ENCODE assay signal across 1 cellular context in the genomic region with DNA sequence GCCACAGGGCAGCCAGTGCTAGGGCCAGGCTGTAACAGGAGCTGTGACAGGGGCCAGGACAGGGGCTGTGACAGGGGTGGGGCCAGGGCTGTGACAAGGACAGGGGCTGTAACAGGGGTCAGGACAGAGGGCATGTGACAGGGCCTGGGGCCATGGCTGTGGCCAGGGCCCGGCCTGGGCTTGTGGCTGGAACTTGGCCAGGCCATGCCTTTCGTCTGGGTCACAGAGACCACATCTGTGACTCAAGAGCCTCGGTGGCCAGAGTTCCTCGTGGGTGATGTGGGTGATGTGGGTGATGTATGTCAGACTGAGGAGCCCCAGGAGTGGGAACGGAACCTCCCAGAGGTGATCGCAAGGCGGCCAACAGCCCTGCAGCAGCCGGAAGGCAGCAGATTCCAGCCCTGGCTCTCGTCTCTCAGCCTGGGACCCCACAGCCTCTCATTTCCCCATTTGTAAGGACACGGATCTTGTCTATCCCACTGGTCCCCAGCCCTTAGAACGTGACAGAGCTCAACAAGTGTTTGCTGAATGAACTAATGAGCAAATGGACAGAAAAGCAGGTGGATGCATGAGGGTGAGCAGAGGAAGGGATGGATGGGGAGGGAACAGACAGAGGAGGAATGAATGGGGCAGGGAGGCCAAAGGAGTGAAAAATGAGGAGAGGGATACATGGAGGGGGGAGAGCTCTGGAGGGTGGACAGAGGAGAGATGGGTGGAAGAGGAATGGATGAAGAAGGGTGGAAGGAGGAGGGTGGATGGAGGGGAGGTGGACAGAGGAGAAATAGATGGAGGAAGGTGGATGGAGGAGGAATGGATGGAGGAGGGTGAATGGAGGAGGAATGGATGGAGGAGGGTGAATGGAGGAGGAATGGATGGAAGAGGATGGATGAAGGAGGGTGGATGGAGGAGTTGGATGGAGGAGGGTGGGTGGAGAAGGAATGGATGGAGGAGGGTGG.
TF ChIP-seq lines count a peak whose summit lies in the region.

No MANE protein-coding gene starts in this region.

TF ChIP-seq in SK-N-SH, 30 proteins besides CTCF, POLR2A, EP300 and RAD21:
- TF ChIP-seq TEAD4 (IDR thresholded peaks at IDR 0.05; ENCODE audit: borderline replicate concordance, insufficient read depth) (no peak), USF1 (IDR thresholded peaks at IDR 0.05; ENCODE audit: borderline replicate concordance, low read depth) (no peak), GATA2 (CRISPR knock-in tag; IDR thresholded peaks at IDR 0.05) (no peak), POLR2AphosphoS5 (IDR thresholded peaks at IDR 0.05; ENCODE audit: low read depth, low read length) (no peak), FOSL2 (IDR thresholded peaks at IDR 0.05; ENCODE audit: borderline replicate concordance, low read depth) (no peak), FOXJ3 (CRISPR knock-in tag; IDR thresholded peaks at IDR 0.05) (no peak), TCF12 (IDR thresholded peaks at IDR 0.05) (no peak), USF2 (IDR thresholded peaks at IDR 0.05; ENCODE audit: borderline replicate concordance, low read depth, low read length) (no peak), TAF1 (IDR thresholded peaks at IDR 0.05; ENCODE audit: borderline replicate concordance, low read depth, low read length) (no peak), RFX5 (IDR thresholded peaks at IDR 0.05; ENCODE audit: low read length) (no peak), RCOR1 (IDR thresholded peaks at IDR 0.05; ENCODE audit: low read length) (no peak), ZBTB33 (IDR thresholded peaks at IDR 0.05; ENCODE audit: borderline replicate concordance, low read depth) (no peak)
- TF ChIP-seq, protein P1, sequence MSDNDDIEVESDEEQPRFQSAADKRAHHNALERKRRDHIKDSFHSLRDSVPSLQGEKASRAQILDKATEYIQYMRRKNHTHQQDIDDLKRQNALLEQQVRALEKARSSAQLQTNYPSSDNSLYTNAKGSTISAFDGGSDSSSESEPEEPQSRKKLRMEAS (IDR thresholded peaks at IDR 0.05; ENCODE audit: low read depth), result no peak
- TF ChIP-seq, protein P2, sequence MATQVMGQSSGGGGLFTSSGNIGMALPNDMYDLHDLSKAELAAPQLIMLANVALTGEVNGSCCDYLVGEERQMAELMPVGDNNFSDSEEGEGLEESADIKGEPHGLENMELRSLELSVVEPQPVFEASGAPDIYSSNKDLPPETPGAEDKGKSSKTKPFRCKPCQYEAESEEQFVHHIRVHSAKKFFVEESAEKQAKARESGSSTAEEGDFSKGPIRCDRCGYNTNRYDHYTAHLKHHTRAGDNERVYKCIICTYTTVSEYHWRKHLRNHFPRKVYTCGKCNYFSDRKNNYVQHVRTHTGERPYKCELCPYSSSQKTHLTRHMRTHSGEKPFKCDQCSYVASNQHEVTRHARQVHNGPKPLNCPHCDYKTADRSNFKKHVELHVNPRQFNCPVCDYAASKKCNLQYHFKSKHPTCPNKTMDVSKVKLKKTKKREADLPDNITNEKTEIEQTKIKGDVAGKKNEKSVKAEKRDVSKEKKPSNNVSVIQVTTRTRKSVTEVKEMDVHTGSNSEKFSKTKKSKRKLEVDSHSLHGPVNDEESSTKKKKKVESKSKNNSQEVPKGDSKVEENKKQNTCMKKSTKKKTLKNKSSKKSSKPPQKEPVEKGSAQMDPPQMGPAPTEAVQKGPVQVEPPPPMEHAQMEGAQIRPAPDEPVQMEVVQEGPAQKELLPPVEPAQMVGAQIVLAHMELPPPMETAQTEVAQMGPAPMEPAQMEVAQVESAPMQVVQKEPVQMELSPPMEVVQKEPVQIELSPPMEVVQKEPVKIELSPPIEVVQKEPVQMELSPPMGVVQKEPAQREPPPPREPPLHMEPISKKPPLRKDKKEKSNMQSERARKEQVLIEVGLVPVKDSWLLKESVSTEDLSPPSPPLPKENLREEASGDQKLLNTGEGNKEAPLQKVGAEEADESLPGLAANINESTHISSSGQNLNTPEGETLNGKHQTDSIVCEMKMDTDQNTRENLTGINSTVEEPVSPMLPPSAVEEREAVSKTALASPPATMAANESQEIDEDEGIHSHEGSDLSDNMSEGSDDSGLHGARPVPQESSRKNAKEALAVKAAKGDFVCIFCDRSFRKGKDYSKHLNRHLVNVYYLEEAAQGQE (IDR thresholded peaks at IDR 0.05; ENCODE audit: low read depth, low read length), result no peak
